ENCODE assay signal across 8 cellular contexts in genomic region chr3:4980229-4981159, GRCh38. TPM values are rescaled to one million over a fixed set of nuclear protein-coding genes. Genes with fewer than 3 reads are reported as not detected.
DNase-seq lines count a peak whose midpoint lies in the region; ATAC-seq and TF ChIP-seq lines count a peak whose summit lies in the region.

No MANE protein-coding gene starts in this region.

- H3K36me3 ChIP-seq in BE2C, result no peaks in the 10 kb centered on the region
- H3K36me3 ChIP-seq in adrenal gland (replicated peaks in 1 of 2), result peaks cover 0 to 29% of the 10 kb centered on the region in 2 donors
- H3K36me3 ChIP-seq in heart right ventricle, result peaks cover 0 to 51% (median 23%) of the 10 kb centered on the region in 9 donors

- no peaks in the 10 kb centered on the region for H3K9me3 ChIP-seq in BE2C
- H3K9me3 ChIP-seq in adrenal gland (replicated peaks in 1 of 3), result no peaks in the 10 kb centered on the region
- no peaks in the 10 kb centered on the region for H3K9me3 ChIP-seq in heart right ventricle

- no peaks in the 10 kb centered on the region for H3K9me3 Mint-ChIP-seq in T-cell
- H3K9me3 Mint-ChIP-seq in type B pancreatic cell, result no peaks in the 10 kb centered on the region

- no peaks in the 10 kb centered on the region for H3K4me1 ChIP-seq in BE2C
- peaks cover 47 to 49% of the 10 kb centered on the region in 2 donors for H3K4me1 ChIP-seq in adrenal gland (replicated peaks in 1 of 2)
- H3K4me1 ChIP-seq in heart right ventricle, result peaks cover 9 to 69% (median 55%) of the 10 kb centered on the region in 9 donors

- POLR2A ChIA-PET in T-cell (lab: Charles Lee), result interaction anchor here (0.6 to 2.5 kb wide), 12 partner anchors 13 to 587 kb away, joined by 3 to 22 read pairs (median 4); no protein-coding TSS in a partner anchor

- H3K4me3 Mint-ChIP-seq in T-cell (peak overlapping the region; percentile 94 to 98 (median 95)), type B pancreatic cell (peak overlapping the region; percentile 96)

- peak in 1 of 2 donors; percentile 82 for TF ChIP-seq POLR2A in adrenal gland (IDR thresholded peaks at IDR 0.05)

- H3K27me3 ChIP-seq in BE2C (no peaks in the 10 kb centered on the region), adrenal gland (no peaks in the 10 kb centered on the region), heart right ventricle (no peaks in the 10 kb centered on the region)

- peak; percentile 11 for ATAC-seq in GM19452 (IDR thresholded peaks at IDR 0.05; ENCODE audit: unreplicated experiment)
- ATAC-seq in T-cell (replicated peaks in 1 of 4), result peak; percentile 17 to 29 (median 20)
- ATAC-seq in heart right ventricle, result peak; percentile 7 to 32 (median 26)

- H3K4me3 ChIP-seq in BE2C (ENCODE audit: low read depth, low read length) (peak overlapping the region; percentile 84), adrenal gland (peak overlapping the region; percentile 66 to 96 (median 82)), heart right ventricle (peak overlapping the region; percentile 70 to 98 (median 87))

- WGBS in adrenal gland, 4 donors, result 5 to 12% (median 7%) methylated on average over 16 to 32 of the region's 32 CpGs
- WGBS in heart right ventricle, 2 donors, result 3 to 4% methylated on average over 32 of the region's 32 CpGs

- peak overlapping the region; percentile 93 to 100 (median 99) for H3K27ac ChIP-seq in adrenal gland
- H3K27ac ChIP-seq in heart right ventricle, result peak overlapping the region; percentile 97 to 100 (median 100)

- H3K27ac Mint-ChIP-seq in T-cell (peak overlapping the region; percentile 95 to 98), type B pancreatic cell (peak overlapping the region; percentile 90)

- TF ChIP-seq CTCF in BE2C (IDR thresholded peaks at IDR 0.05; ENCODE audit: low read depth, low read length), result peak; percentile 72
- peak; percentile 91 to 99 (median 98) for TF ChIP-seq CTCF in adrenal gland (IDR thresholded peaks at IDR 0.05)
- TF ChIP-seq CTCF in heart right ventricle (IDR thresholded peaks at IDR 0.05), result peak in 8 of 9 donors; percentile 94 to 98 (median 98)
- peak; percentile 90 for TF ChIP-seq CTCF in type B pancreatic cell (conservative IDR thresholded peaks at IDR 0.05)

- no peaks in the 10 kb centered on the region for H3K27me3 Mint-ChIP-seq in T-cell
- H3K27me3 Mint-ChIP-seq in type B pancreatic cell, result peaks cover 41% of the 10 kb centered on the region

- DNase-seq in BE2C (peak; percentile 80), M059J (ENCODE audit: low read depth) (peak; percentile 87), T-cell (peak; percentile 69 to 89 (median 82)), adrenal gland (peak; percentile 92 to 97 (median 95)), heart right ventricle (peak; percentile 91 to 96), posterior vena cava (ENCODE audit: low spot score) (peak; percentile 98), type B pancreatic cell (ENCODE audit: extremely low spot score, unreplicated experiment) (peak; percentile 86)

- CTCF ChIA-PET in T-cell (lab: Charles Lee), result interaction anchor here (0.6 to 2.6 kb wide), 26 partner anchors 8 to 630 kb away, joined by 3 to 15 read pairs (median 4); no protein-coding TSS in a partner anchor

- intact Hi-C loops in adrenal gland (cut with DNase I), result loop anchor here (5.0 kb wide), 2 partner anchors 42 to 258 kb away; no protein-coding TSS in a partner anchor
- intact Hi-C loops in heart right ventricle (cut with DNase I), result loop anchor here in 6 of 10 donors (2.0 to 5.0 kb wide), 9 partner anchors 37 to 268 kb away; no protein-coding TSS in a partner anchor
- intact Hi-C loops in posterior vena cava (cut with DNase I), result loop anchor here (5.0 to 10.0 kb wide), 2 partner anchors 258 to 266 kb away; no protein-coding TSS in a partner anchor

- H3K4me1 Mint-ChIP-seq in T-cell (peaks cover 62 to 72% (median 71%) of the 10 kb centered on the region in 3 donors), type B pancreatic cell (ENCODE audit: unreplicated experiment) (peaks cover 40% of the 10 kb centered on the region)

- H3K36me3 Mint-ChIP-seq in T-cell (peaks cover 20% of the 10 kb centered on the region), type B pancreatic cell (peaks cover 12% of the 10 kb centered on the region)

RNA-seq across cellular contexts. Expression of gene BHLHE40, which starts 1.3 kb away (rescaled TPM):
- 21.8 TPM for polyA plus RNA-seq in BE2C (2012; ENCODE audit: insufficient read depth, insufficient read length, low read depth)
- total RNA-seq in M059J (2014; rRNA removed; shearing (Covaris generic)), result 39.0 and 41.3 TPM in 2 replicates
- total RNA-seq in T-cell (100 to 1,000 TPM in 1 of 5 donors, 10 to 100 TPM in 4; 54.1 to 177 (median 85.8) TPM), adrenal gland (100 to 1,000 TPM in 4 of 8 donors, 10 to 100 TPM in 4; 57.2 to 224 (median 118) TPM), heart right ventricle (100 to 1,000 TPM in 1 of 10 donors, 10 to 100 TPM in 9; 14.2 to 209 (median 54.9) TPM), posterior vena cava (10 to 100 TPM; 87.8 to 89.9 TPM), type B pancreatic cell (ENCODE audit: low replicate concordance) (13.6 and 40.5 TPM in 2 replicates)
- polyA plus RNA-seq in adrenal gland (10 to 100 TPM; 19.1 to 50.2 (median 49.8) TPM), heart right ventricle (10 to 100 TPM; 10.0 to 10.7 TPM)

Comparison
In these comparisons a context has a peak if more than half of its experiments do, and no peak if none do; other contexts are left out.
1. Peak in every context shown above with its lines: DNase-seq, ATAC-seq, H3K4me3 ChIP-seq and H3K27ac ChIP-seq.